ENCODE assay signal across 1 cellular context in genomic region chr17:61364463-61364846, GRCh38.
TF ChIP-seq lines count a peak whose summit lies in the region.

No MANE protein-coding gene starts in this region.

TF ChIP-seq in HepG2, 621 proteins besides CTCF, POLR2A, EP300 and RAD21 (continued from another document and continues in another):
- TF ChIP-seq AHDC1 (CRISPR knock-in tag; IDR thresholded peaks at IDR 0.05; ENCODE audit: borderline replicate concordance) (no peak), ZBTB20 (CRISPR knock-in tag; IDR thresholded peaks at IDR 0.05; ENCODE audit: borderline replicate concordance, low read depth) (no peak), MAZ (IDR thresholded peaks at IDR 0.05; ENCODE audit: borderline replicate concordance, low read depth, low read length) (no peak), MAZ (CRISPR knock-in tag; IDR thresholded peaks at IDR 0.05; ENCODE audit: low read depth) (no peak), FOXP1 (IDR thresholded peaks at IDR 0.05) (no peak), FOXP1 (CRISPR knock-in tag; IDR thresholded peaks at IDR 0.05) (no peak), ZSCAN12 (CRISPR knock-in tag; IDR thresholded peaks at IDR 0.05) (no peak), ZSCAN21 (CRISPR knock-in tag; IDR thresholded peaks at IDR 0.05; ENCODE audit: borderline replicate concordance) (no peak), ZNF512 (CRISPR knock-in tag; IDR thresholded peaks at IDR 0.05) (no peak), ZMYM3 (CRISPR knock-in tag; IDR thresholded peaks at IDR 0.05) (peak; percentile 91), NRL (CRISPR knock-in tag; IDR thresholded peaks at IDR 0.05; ENCODE audit: borderline replicate concordance) (0 out of 2 replicates have a peak, but pooled peaks have one; percentile 38), PREB (CRISPR knock-in tag; IDR thresholded peaks at IDR 0.05) (no peak), ZNF557 (CRISPR knock-in tag; IDR thresholded peaks at IDR 0.05) (no peak), ZNF788 (CRISPR knock-in tag; IDR thresholded peaks at IDR 0.05; ENCODE audit: borderline replicate concordance) (0 out of 2 replicates have a peak, but pooled peaks have one; percentile 43), AHR (CRISPR knock-in tag; IDR thresholded peaks at IDR 0.05) (no peak), ZNF770 (CRISPR knock-in tag; IDR thresholded peaks at IDR 0.05) (peak; percentile 97), NFATC3 (CRISPR knock-in tag; IDR thresholded peaks at IDR 0.05) (no peak), SMAD1 (CRISPR knock-in tag; IDR thresholded peaks at IDR 0.05; ENCODE audit: borderline replicate concordance, low read depth) (no peak), MXD4 (CRISPR knock-in tag; IDR thresholded peaks at IDR 0.05) (no peak), NFE2 (CRISPR knock-in tag; IDR thresholded peaks at IDR 0.05) (no peak), HNRNPLL (IDR thresholded peaks at IDR 0.05; ENCODE audit: low read depth, low read length, poor library complexity, severe bottlenecking) (no peak), KLF6 (CRISPR knock-in tag; IDR thresholded peaks at IDR 0.05) (no peak; the same call in 1 of the 2 replicates), GATA4 (IDR thresholded peaks at IDR 0.05; ENCODE audit: borderline replicate concordance, low read depth) (no peak), DNMT1 (CRISPR knock-in tag; IDR thresholded peaks at IDR 0.05) (no peak), ZNF569 (CRISPR knock-in tag; IDR thresholded peaks at IDR 0.05; ENCODE audit: borderline replicate concordance) (no peak), LCORL (IDR thresholded peaks at IDR 0.05) (no peak), LCORL (CRISPR knock-in tag; IDR thresholded peaks at IDR 0.05) (no peak; the same call in 1 of the 2 replicates), HNF4A (CRISPR knock-in tag; IDR thresholded peaks at IDR 0.05) (peak; percentile 72), ZSCAN29 (CRISPR knock-in tag; conservative IDR thresholded peaks at IDR 0.05) (no peak), BORCS8-MEF2B (CRISPR knock-in tag; IDR thresholded peaks at IDR 0.05) (0 out of 2 replicates have a peak, but pooled peaks have one; percentile 38), ZNF121 (CRISPR knock-in tag; IDR thresholded peaks at IDR 0.05) (peak; percentile 97), UBTF (CRISPR knock-in tag; IDR thresholded peaks at IDR 0.05) (no peak), XRCC5 (optimal IDR thresholded peaks at IDR 0.05; ENCODE audit: low read length) (no peak), ZXDC (CRISPR knock-in tag; IDR thresholded peaks at IDR 0.05) (no peak), GTF2F1 (IDR thresholded peaks at IDR 0.05; ENCODE audit: low read length) (no peak), ZNF878 (CRISPR knock-in tag; IDR thresholded peaks at IDR 0.05) (no peak), FOXA3 (CRISPR knock-in tag; IDR thresholded peaks at IDR 0.05) (no peak), ZNF850 (CRISPR knock-in tag; conservative IDR thresholded peaks at IDR 0.05) (no peak), ZNF879 (CRISPR knock-in tag; IDR thresholded peaks at IDR 0.05) (no peak), CEBPZ (IDR thresholded peaks at IDR 0.05; ENCODE audit: low read length) (no peak), E2F2 (CRISPR knock-in tag; IDR thresholded peaks at IDR 0.05; ENCODE audit: borderline replicate concordance) (no peak), ZNF18 (CRISPR knock-in tag; IDR thresholded peaks at IDR 0.05; ENCODE audit: insufficient replicate concordance) (no peak)
